30 cellular contexts compared by ENCODE assay signal in genomic region chr7:29771081-29771832, GRCh38. TPM values are rescaled to one million over a fixed set of nuclear protein-coding genes. Genes with fewer than 3 reads are reported as not detected.
DNase-seq lines count a peak whose midpoint lies in the region; ATAC-seq, FAIRE-seq and TF ChIP-seq lines count a peak whose summit lies in the region.
"Had no signal": no experiment of that assay in that cellular context is flagged by ENCODE, and none has a peak within 500 bp of the region (broad histone marks: within the 10 kb centered on the region; RNA-seq: fewer than 3 reads in every experiment).

No MANE protein-coding gene starts in this region.

- no TSS peak for BruUV-seq in K562 (replicated peaks; lab: Mats Ljungman, UMichigan)

- no peaks in the 10 kb centered on the region for H3K9me3 ChIP-seq in left ventricle myocardium inferior (replicated peaks)
- H3K9me3 ChIP-seq in heart left ventricle, result peaks cover 0 to 6% (median 0%) of the 10 kb centered on the region in 12 donors
- 0 out of 2 replicates have a peak, but pooled peaks cover 2% of the 10 kb centered on the region for H3K9me3 ChIP-seq in K562 (replicated peaks; ENCODE audit: control insufficient read depth, insufficient read depth, low read depth, low read length)
- H3K9me3 ChIP-seq in esophagus squamous epithelium, result no peaks in the 10 kb centered on the region
- H3K9me3 ChIP-seq: adrenal gland, suprapubic skin, upper lobe of right lung had no signal

- in situ Hi-C loops in K562 (cut with MboI), result no loop called here

- H3K27me3 ChIP-seq in left ventricle myocardium inferior (ENCODE audit: low read depth) (peaks cover 1% of the 10 kb centered on the region), heart left ventricle (no peaks in the 10 kb centered on the region), K562 (ENCODE audit: control insufficient read depth in 2 of 2, insufficient read depth in 2 of 2, low read length in 2 of 2) (peaks cover 3 to 5% of the 10 kb centered on the region in 2 experiments; a peak in 2 of 5 replicates), esophagus squamous epithelium (peaks cover 0 to 11% (median 0%) of the 10 kb centered on the region in 4 donors)
- H3K27me3 ChIP-seq: adrenal gland, suprapubic skin, upper lobe of right lung had no signal

- no peak for TF ChIP-seq POLR2A in heart left ventricle (IDR thresholded peaks at IDR 0.05)
- TF ChIP-seq POLR2A in K562 (conservative IDR thresholded peaks at IDR 0.05), result no peak
- TF ChIP-seq POLR2A in esophagus squamous epithelium (IDR thresholded peaks at IDR 0.05), result no peak

- ATAC-seq in heart left ventricle (no peak), K562 (no peak)
- ATAC-seq: activated CD8-positive, alpha-beta T cell treated with anti-CD3 and anti-CD28 coated beads for 36 hours; natural killer cell treated with Interleukin-12 subunit alpha and Interleukin-12 subunit beta and Interleukin-15 and Interleukin-18, amount 100 ng/mL, for 72 hours; PC-3; Right ventricle myocardium inferior; upper lobe of right lung had no signal

- intact Hi-C loops in left ventricle myocardium inferior (cut with micrococcal nuclease) (no loop called here), heart left ventricle (cut with DNase I) (no loop called here), K562 (cut with micrococcal nuclease) (no loop called here), esophagus squamous epithelium (cut with DNase I) (no loop called here)

- POLR2A ChIA-PET in K562 (lab: Yijun Ruan, JAX), result no interaction called here

- no peak for TF ChIP-seq EP300 in K562 (IDR thresholded peaks at IDR 0.05; ENCODE audit: low read length)

- no peak overlapping the region for H3K9ac ChIP-seq in K562 (ENCODE audit: insufficient read depth in 1 of 2, low read depth in 2 of 2, low read length in 2 of 2)

- FAIRE-seq in K562 (lab: Jason Lieb, UNC), result no peak
- FAIRE-seq: GM12891, H54 had no signal

- H3K4me2 ChIP-seq in K562 (ENCODE audit: insufficient read depth, low read length), result no peak overlapping the region

- no peak overlapping the region for H3K4me3 ChIP-seq in left ventricle myocardium inferior
- no peak overlapping the region for H3K4me3 ChIP-seq in heart left ventricle
- no peak overlapping the region for H3K4me3 ChIP-seq in K562
- H3K4me3 ChIP-seq in esophagus squamous epithelium, result no peak overlapping the region
- H3K4me3 ChIP-seq: adrenal gland, lung, suprapubic skin, upper lobe of right lung had no signal

- H4K20me1 ChIP-seq in K562 (replicated peaks; ENCODE audit: control insufficient read depth, insufficient read depth, low read length), result no peaks in the 10 kb centered on the region; the same call in 1 of the 2 replicates

- TF ChIP-seq CTCF in left ventricle myocardium inferior (IDR thresholded peaks at IDR 0.05; ENCODE audit: borderline replicate concordance) (no peak), heart left ventricle (IDR thresholded peaks at IDR 0.05) (no peak), K562 (IDR thresholded peaks at IDR 0.05 in 2 of 3, conservative IDR thresholded peaks at IDR 0.05 in 1 of 3; ENCODE audit: insufficient read depth in 2 of 3, low read depth in 1 of 3, low read length in 3 of 3) (no peak), esophagus squamous epithelium (IDR thresholded peaks at IDR 0.05) (no peak)

- H3K4me1 ChIP-seq in left ventricle myocardium inferior, result peaks cover 14% of the 10 kb centered on the region
- peaks cover 0 to 7% (median 0%) of the 10 kb centered on the region in 12 donors for H3K4me1 ChIP-seq in heart left ventricle
- H3K4me1 ChIP-seq in K562 (replicated peaks in 1 of 2; ENCODE audit: control insufficient read depth in 2 of 2, insufficient read depth in 2 of 2, low read length in 2 of 2), result no peaks in the 10 kb centered on the region
- H3K4me1 ChIP-seq in esophagus squamous epithelium, result no peaks in the 10 kb centered on the region
- H3K4me1 ChIP-seq: suprapubic skin, upper lobe of right lung had no signal

- H3K79me2 ChIP-seq in K562 (ENCODE audit: control insufficient read depth, insufficient read depth, low read length), result no peaks in the 10 kb centered on the region

- no peak for DNase-seq in left ventricle myocardium inferior
- DNase-seq in heart left ventricle, result no peak
- peak; percentile 84 for DNase-seq in NCI-H2227 treated with DMSO at 0.1 percent for 48 hours (lab: John Stamatoyannopoulos, UW)
- no peak for DNase-seq in K562 (ENCODE audit: extremely low read depth in 1 of 4, low spot score in 3 of 4)
- no peak for DNase-seq in putamen (ENCODE audit: low spot score)
- no peak for DNase-seq in esophagus squamous epithelium (lab: John Stamatoyannopoulos, UW)
- no peak for DNase-seq in EL
- no peak for DNase-seq in activated CD8-positive, alpha-beta memory T cell treated with anti-CD3 and anti-CD28 coated beads, Interleukin-2, amount 50 U/mL, for 4 hours
- DNase-seq: activated CD8-positive, alpha-beta T cell treated with anti-CD3 and anti-CD28 coated beads for 36 hours; activated naive CD4-positive, alpha-beta T cell treated with anti-CD3 and anti-CD28 coated beads for 36 hours; AML-193; CD4-positive, alpha-beta T cell; DMS 273 treated with DMSO at 0.1 percent for 48 hours; Karpas-422; NCI-H1436 treated with DMSO at 0.1 percent for 48 hours; NCI-H2171; NCI-H524 treated with DMSO at 0.1 percent for 48 hours; NK-92 treated with Interleukin-12 subunit alpha and Interleukin-12 subunit beta, amount 100 ng/mL, for 24 hours; PC-3; stimulated activated naive CD4-positive, alpha-beta T cell; SW 1271; upper lobe of right lung had no signal

- peaks cover 3% of the 10 kb centered on the region for H3K9me1 ChIP-seq in K562 (ENCODE audit: control insufficient read depth, insufficient read depth, low read length)

- H3K36me3 ChIP-seq in left ventricle myocardium inferior (no peaks in the 10 kb centered on the region), heart left ventricle (no peaks in the 10 kb centered on the region), K562 (ENCODE audit: control insufficient read depth, insufficient read depth, low read length) (no peaks in the 10 kb centered on the region), esophagus squamous epithelium (no peaks in the 10 kb centered on the region)
- H3K36me3 ChIP-seq: adrenal gland, suprapubic skin, upper lobe of right lung had no signal

- 49 to 54% (median 51%) methylated on average over 4 of the region's 4 CpGs for WGBS in heart left ventricle, 4 donors
- WGBS in K562 (ENCODE audit: insufficient coverage, low coverage, missing lambda C conversion rate), result 37% methylated on average over 4 of the region's 4 CpGs
- 50 to 58% methylated on average over 4 of the region's 4 CpGs for WGBS in esophagus squamous epithelium, 2 donors

- peak overlapping the region; percentile 70 for H3K27ac ChIP-seq in left ventricle myocardium inferior (replicated peaks)
- peak overlapping the region in 5 of 12 donors; percentile 16 to 69 (median 54) for H3K27ac ChIP-seq in heart left ventricle
- H3K27ac ChIP-seq in K562 (ENCODE audit: extremely low read depth, low read depth, low read length), result no peak overlapping the region
- no peak overlapping the region for H3K27ac ChIP-seq in esophagus squamous epithelium
- H3K27ac ChIP-seq: suprapubic skin, upper lobe of right lung had no signal

- CTCF ChIA-PET in K562 (lab: Yijun Ruan, JAX; ENCODE audit: low intra/inter-chr PET ratio), result no interaction called here

- no peak overlapping the region for H2AFZ ChIP-seq in K562 (ENCODE audit: low read depth, low read length)

- no peak for TF ChIP-seq RAD21 in K562 (CRISPR knock-in tag; conservative IDR thresholded peaks at IDR 0.05 in 1 of 2, IDR thresholded peaks at IDR 0.05 in 1 of 2)

TF ChIP-seq in K562, 482 proteins besides CTCF, POLR2A, EP300 and RAD21:
- peak; percentile 43 for TF ChIP-seq ZNF316 (IDR thresholded peaks at IDR 0.05)
- TF ChIP-seq MAFF (IDR thresholded peaks at IDR 0.05; ENCODE audit: low read length), result 0 out of 2 replicates have a peak, but pooled peaks have one; percentile 21
- no peak for TF ChIP-seq ZNF197 (CRISPR knock-in tag; IDR thresholded peaks at IDR 0.05; ENCODE audit: low read depth)
- no peak for TF ChIP-seq XRCC3 (IDR thresholded peaks at IDR 0.05)
- TF ChIP-seq MAFG (tag; conservative IDR thresholded peaks at IDR 0.05), result 0 out of 2 replicates have a peak, but pooled peaks have one; percentile 17
- no peak for TF ChIP-seq CHCHD3 (CRISPR knock-in tag; IDR thresholded peaks at IDR 0.05)
- TF ChIP-seq C11orf30 (IDR thresholded peaks at IDR 0.05; ENCODE audit: low read depth), result peak; percentile 22; the same call in 1 of the 2 replicates

RNA-seq across cellular contexts. Expression of gene WIPF3, which starts 35.1 kb away (rescaled TPM):
- total RNA-seq in left ventricle myocardium inferior (8.0 TPM), heart left ventricle (10 to 100 TPM in 2 of 9 donors, 1 to 10 TPM in 7; 2.6 to 16.5 (median 6.8) TPM), K562 (2014; rRNA removed) (0.65 and 0.82 TPM in 2 replicates), K562 (2014; rRNA removed; fragmentation: Illumina TruSeq; extraction: Trizol) (0.47 and 0.54 TPM in 2 replicates), K562 (2015; rRNA removed; fragmentation: Illumina TruSeq; extraction: Trizol) (0.15 and 0.18 TPM in 2 replicates), K562 (2021) (2.6 and 2.7 TPM in 2 replicates), esophagus squamous epithelium (1 to 10 TPM in 1 of 4 donors, under 1 TPM in 2, not detected in 1; 0.18 to 1.1 (median 0.61) TPM)
- polyA plus RNA-seq in heart left ventricle (1 to 10 TPM; 1.2 to 4.5 TPM), K562 (2011; rRNA removed) (1.7 and 2.2 TPM in 2 replicates), K562 (2014; fragmentation: Illumina TruSeq; extraction: Trizol) (1.9 and 2.2 TPM in 2 replicates), K562 (2014; fragmentation: Nextera tagmentation; extraction: Ambion mirVana) (1 to 10 TPM; 2.1 to 3.2 TPM), K562 (2014; rRNA removed) (0.82 and 1.0 TPM in 2 replicates)
- total RNA-seq in K562 (2011; cell fraction: chromatin; rRNA removed; ENCODE audit: low replicate concordance), result 3.7 and 6.2 TPM in 2 replicates
- 1.7 and 2.1 TPM in 2 replicates for total RNA-seq in K562 (2011; cell fraction: nucleolus; rRNA removed)
- 3.0 and 6.9 TPM in 2 replicates for total RNA-seq in K562 (2011; cell fraction: nucleoplasm; rRNA removed)
- polyA plus RNA-seq in K562 (2011; cell fraction: cytosol; rRNA removed), result 0.95 and 1.7 TPM in 2 replicates
- 2.9 and 3.2 TPM in 2 replicates for polyA plus RNA-seq in K562 (2011; cell fraction: nucleus; rRNA removed)
- polyA plus RNA-seq in K562 (2012), result 1.5 and 2.2 TPM in 2 replicates
- 2.3 and 3.3 TPM in 2 replicates for polyA minus RNA-seq in K562 (2011; rRNA and poly(A)+ RNA removed)
- polyA minus RNA-seq in K562 (2011; cell fraction: cytosol; rRNA and poly(A)+ RNA removed), result 3.7 and 4.6 TPM in 2 replicates
- 1.6 and 2.3 TPM in 2 replicates for polyA minus RNA-seq in K562 (2011; cell fraction: nucleus; rRNA and poly(A)+ RNA removed)
- total RNA-seq: activated CD8-positive, alpha-beta T cell treated with anti-CD3 and anti-CD28 coated beads for 36 hours; activated naive CD4-positive, alpha-beta T cell treated with anti-CD3 and anti-CD28 coated beads for 36 hours; CD4-positive, alpha-beta T cell; natural killer cell treated with Interleukin-12 subunit alpha and Interleukin-12 subunit beta and Interleukin-15 and Interleukin-18, amount 100 ng/mL, for 72 hours; osteoblast had no signal
